ENCODE assay signal across 1 cellular context in the genomic region with DNA sequence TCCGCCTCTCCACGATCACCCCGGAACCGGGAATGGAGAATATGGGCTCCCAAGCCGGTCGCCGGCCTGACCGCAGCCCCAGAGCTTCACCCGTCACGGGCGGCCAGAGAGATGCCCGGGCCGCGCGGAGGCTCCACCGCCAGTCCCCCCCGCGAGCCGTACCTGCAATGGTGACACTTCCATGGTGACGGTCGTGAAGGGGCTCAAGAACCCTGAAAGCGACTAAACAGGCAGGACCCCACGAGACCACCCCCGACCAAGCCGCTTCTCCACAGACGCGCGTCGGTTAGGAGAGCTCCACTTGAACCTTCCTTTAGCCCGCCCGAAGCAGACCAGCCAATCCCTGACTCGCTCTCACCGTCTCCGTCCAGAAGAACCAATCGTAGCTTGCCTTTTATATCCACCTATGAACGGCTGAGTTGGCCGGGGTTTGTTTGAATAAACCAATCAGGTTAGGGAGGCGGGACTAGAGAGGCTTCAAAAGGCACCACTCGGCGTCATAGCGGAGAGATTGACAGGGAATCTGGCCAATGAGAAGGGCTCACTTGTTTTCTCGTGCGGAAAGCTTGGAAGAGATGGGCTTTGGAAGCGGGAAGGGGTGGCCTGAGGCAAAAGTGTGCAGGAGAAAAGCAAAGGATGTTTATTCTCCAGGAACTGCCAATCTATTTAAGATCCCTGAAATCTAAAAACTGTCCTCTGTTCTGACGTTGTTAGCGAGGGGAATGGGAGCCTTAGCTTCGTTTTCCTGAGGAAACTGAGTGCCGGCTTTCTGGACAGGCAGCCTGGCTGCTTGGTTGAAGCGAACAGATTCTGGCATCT.
TF ChIP-seq lines count a peak whose summit lies in the region.

A gene with protein sequence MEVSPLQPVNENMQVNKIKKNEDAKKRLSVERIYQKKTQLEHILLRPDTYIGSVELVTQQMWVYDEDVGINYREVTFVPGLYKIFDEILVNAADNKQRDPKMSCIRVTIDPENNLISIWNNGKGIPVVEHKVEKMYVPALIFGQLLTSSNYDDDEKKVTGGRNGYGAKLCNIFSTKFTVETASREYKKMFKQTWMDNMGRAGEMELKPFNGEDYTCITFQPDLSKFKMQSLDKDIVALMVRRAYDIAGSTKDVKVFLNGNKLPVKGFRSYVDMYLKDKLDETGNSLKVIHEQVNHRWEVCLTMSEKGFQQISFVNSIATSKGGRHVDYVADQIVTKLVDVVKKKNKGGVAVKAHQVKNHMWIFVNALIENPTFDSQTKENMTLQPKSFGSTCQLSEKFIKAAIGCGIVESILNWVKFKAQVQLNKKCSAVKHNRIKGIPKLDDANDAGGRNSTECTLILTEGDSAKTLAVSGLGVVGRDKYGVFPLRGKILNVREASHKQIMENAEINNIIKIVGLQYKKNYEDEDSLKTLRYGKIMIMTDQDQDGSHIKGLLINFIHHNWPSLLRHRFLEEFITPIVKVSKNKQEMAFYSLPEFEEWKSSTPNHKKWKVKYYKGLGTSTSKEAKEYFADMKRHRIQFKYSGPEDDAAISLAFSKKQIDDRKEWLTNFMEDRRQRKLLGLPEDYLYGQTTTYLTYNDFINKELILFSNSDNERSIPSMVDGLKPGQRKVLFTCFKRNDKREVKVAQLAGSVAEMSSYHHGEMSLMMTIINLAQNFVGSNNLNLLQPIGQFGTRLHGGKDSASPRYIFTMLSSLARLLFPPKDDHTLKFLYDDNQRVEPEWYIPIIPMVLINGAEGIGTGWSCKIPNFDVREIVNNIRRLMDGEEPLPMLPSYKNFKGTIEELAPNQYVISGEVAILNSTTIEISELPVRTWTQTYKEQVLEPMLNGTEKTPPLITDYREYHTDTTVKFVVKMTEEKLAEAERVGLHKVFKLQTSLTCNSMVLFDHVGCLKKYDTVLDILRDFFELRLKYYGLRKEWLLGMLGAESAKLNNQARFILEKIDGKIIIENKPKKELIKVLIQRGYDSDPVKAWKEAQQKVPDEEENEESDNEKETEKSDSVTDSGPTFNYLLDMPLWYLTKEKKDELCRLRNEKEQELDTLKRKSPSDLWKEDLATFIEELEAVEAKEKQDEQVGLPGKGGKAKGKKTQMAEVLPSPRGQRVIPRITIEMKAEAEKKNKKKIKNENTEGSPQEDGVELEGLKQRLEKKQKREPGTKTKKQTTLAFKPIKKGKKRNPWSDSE (N-terminal part only) (minus strand): TSS at position 288 of the 819 bp plus-strand sequence. CDS start 105 bp downstream, at position 183.

TF ChIP-seq in HepG2, 621 proteins besides CTCF, POLR2A, EP300 and RAD21 (continues in another document):
- TF ChIP-seq POLR2AphosphoS2 (IDR thresholded peaks at IDR 0.05; ENCODE audit: low read depth, low read length) (no peak), MBD4 (IDR thresholded peaks at IDR 0.05; ENCODE audit: borderline replicate concordance, low read length) (no peak), NR1H2 (CRISPR knock-in tag; IDR thresholded peaks at IDR 0.05; ENCODE audit: borderline replicate concordance, low read depth) (no peak), ATF1 (CRISPR knock-in tag; IDR thresholded peaks at IDR 0.05) (peak; percentile 88), ZNF570 (CRISPR knock-in tag; IDR thresholded peaks at IDR 0.05; ENCODE audit: borderline replicate concordance) (no peak), ZMYM3 (CRISPR knock-in tag; IDR thresholded peaks at IDR 0.05) (no peak; the same call in 1 of the 2 replicates), TSC22D2 (CRISPR knock-in tag; IDR thresholded peaks at IDR 0.05; ENCODE audit: borderline replicate concordance) (no peak), ZNF629 (CRISPR knock-in tag; conservative IDR thresholded peaks at IDR 0.05) (no peak; the same call in 1 of the 2 replicates), SETDB1 (CRISPR knock-in tag; IDR thresholded peaks at IDR 0.05; ENCODE audit: borderline replicate concordance) (no peak), KDM4B (CRISPR knock-in tag; IDR thresholded peaks at IDR 0.05) (no peak), ZNF775 (CRISPR knock-in tag; IDR thresholded peaks at IDR 0.05; ENCODE audit: borderline replicate concordance) (no peak), ZNF556 (CRISPR knock-in tag; IDR thresholded peaks at IDR 0.05; ENCODE audit: borderline replicate concordance) (no peak), ZFP82 (CRISPR knock-in tag; IDR thresholded peaks at IDR 0.05; ENCODE audit: borderline replicate concordance) (no peak), SIX1 (CRISPR knock-in tag; IDR thresholded peaks at IDR 0.05; ENCODE audit: borderline replicate concordance) (no peak), ZNF773 (CRISPR knock-in tag; IDR thresholded peaks at IDR 0.05; ENCODE audit: borderline replicate concordance) (no peak), PHF21A (CRISPR knock-in tag; IDR thresholded peaks at IDR 0.05) (no peak; the same call in 1 of the 2 replicates), ZNF615 (CRISPR knock-in tag; IDR thresholded peaks at IDR 0.05; ENCODE audit: borderline replicate concordance) (no peak), MEIS1 (CRISPR knock-in tag; IDR thresholded peaks at IDR 0.05; ENCODE audit: borderline replicate concordance) (no peak), ZNF205 (CRISPR knock-in tag; IDR thresholded peaks at IDR 0.05) (0 out of 2 replicates have a peak, but pooled peaks have one; percentile 31), ZNF746 (CRISPR knock-in tag; IDR thresholded peaks at IDR 0.05) (no peak), ZNF713 (CRISPR knock-in tag; IDR thresholded peaks at IDR 0.05) (no peak), NRL (CRISPR knock-in tag; IDR thresholded peaks at IDR 0.05; ENCODE audit: borderline replicate concordance) (peak; percentile 98; the same call in 1 of the 2 replicates), ZNF225 (CRISPR knock-in tag; IDR thresholded peaks at IDR 0.05) (no peak; the same call in 1 of the 2 replicates), PITX1 (CRISPR knock-in tag; IDR thresholded peaks at IDR 0.05) (no peak), ZNF343 (CRISPR knock-in tag; IDR thresholded peaks at IDR 0.05) (no peak), TGIF2 (CRISPR knock-in tag; IDR thresholded peaks at IDR 0.05) (peak; percentile 93; the same call in 1 of the 2 replicates), CEBPB (IDR thresholded peaks at IDR 0.05; ENCODE audit: borderline replicate concordance, low read depth, low read length) (no peak), SOX5 (CRISPR knock-in tag; IDR thresholded peaks at IDR 0.05; ENCODE audit: borderline replicate concordance) (no peak), ZNF652 (CRISPR knock-in tag; IDR thresholded peaks at IDR 0.05; ENCODE audit: borderline replicate concordance, low read depth) (no peak), BORCS8-MEF2B (CRISPR knock-in tag; IDR thresholded peaks at IDR 0.05) (peak; percentile 98), GABPB1 (CRISPR knock-in tag; IDR thresholded peaks at IDR 0.05) (peak; percentile 48), MAF1 (CRISPR knock-in tag; IDR thresholded peaks at IDR 0.05; ENCODE audit: borderline replicate concordance) (no peak)
- TF ChIP-seq, protein P1, sequence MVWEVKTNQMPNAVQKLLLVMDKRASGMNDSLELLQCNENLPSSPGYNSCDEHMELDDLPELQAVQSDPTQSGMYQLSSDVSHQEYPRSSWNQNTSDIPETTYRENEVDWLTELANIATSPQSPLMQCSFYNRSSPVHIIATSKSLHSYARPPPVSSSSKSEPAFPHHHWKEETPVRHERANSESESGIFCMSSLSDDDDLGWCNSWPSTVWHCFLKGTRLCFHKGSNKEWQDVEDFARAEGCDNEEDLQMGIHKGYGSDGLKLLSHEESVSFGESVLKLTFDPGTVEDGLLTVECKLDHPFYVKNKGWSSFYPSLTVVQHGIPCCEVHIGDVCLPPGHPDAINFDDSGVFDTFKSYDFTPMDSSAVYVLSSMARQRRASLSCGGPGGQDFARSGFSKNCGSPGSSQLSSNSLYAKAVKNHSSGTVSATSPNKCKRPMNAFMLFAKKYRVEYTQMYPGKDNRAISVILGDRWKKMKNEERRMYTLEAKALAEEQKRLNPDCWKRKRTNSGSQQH (CRISPR knock-in tag; IDR thresholded peaks at IDR 0.05; ENCODE audit: low read depth), result 0 out of 2 replicates have a peak, but pooled peaks have one; percentile 85
- TF ChIP-seq, protein P2, sequence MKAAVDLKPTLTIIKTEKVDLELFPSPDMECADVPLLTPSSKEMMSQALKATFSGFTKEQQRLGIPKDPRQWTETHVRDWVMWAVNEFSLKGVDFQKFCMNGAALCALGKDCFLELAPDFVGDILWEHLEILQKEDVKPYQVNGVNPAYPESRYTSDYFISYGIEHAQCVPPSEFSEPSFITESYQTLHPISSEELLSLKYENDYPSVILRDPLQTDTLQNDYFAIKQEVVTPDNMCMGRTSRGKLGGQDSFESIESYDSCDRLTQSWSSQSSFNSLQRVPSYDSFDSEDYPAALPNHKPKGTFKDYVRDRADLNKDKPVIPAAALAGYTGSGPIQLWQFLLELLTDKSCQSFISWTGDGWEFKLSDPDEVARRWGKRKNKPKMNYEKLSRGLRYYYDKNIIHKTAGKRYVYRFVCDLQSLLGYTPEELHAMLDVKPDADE (CRISPR knock-in tag; IDR thresholded peaks at IDR 0.05), result 0 out of 2 replicates have a peak, but pooled peaks have one; percentile 56
- TF ChIP-seq, protein P3, sequence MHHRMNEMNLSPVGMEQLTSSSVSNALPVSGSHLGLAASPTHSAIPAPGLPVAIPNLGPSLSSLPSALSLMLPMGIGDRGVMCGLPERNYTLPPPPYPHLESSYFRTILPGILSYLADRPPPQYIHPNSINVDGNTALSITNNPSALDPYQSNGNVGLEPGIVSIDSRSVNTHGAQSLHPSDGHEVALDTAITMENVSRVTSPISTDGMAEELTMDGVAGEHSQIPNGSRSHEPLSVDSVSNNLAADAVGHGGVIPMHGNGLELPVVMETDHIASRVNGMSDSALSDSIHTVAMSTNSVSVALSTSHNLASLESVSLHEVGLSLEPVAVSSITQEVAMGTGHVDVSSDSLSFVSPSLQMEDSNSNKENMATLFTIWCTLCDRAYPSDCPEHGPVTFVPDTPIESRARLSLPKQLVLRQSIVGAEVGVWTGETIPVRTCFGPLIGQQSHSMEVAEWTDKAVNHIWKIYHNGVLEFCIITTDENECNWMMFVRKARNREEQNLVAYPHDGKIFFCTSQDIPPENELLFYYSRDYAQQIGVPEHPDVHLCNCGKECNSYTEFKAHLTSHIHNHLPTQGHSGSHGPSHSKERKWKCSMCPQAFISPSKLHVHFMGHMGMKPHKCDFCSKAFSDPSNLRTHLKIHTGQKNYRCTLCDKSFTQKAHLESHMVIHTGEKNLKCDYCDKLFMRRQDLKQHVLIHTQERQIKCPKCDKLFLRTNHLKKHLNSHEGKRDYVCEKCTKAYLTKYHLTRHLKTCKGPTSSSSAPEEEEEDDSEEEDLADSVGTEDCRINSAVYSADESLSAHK (CRISPR knock-in tag; IDR thresholded peaks at IDR 0.05; ENCODE audit: borderline replicate concordance), result no peak
- TF ChIP-seq, protein P4, sequence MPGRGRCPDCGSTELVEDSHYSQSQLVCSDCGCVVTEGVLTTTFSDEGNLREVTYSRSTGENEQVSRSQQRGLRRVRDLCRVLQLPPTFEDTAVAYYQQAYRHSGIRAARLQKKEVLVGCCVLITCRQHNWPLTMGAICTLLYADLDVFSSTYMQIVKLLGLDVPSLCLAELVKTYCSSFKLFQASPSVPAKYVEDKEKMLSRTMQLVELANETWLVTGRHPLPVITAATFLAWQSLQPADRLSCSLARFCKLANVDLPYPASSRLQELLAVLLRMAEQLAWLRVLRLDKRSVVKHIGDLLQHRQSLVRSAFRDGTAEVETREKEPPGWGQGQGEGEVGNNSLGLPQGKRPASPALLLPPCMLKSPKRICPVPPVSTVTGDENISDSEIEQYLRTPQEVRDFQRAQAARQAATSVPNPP (CRISPR knock-in tag; IDR thresholded peaks at IDR 0.05), result peak; percentile 91; the same call in 1 of the 2 replicates
- TF ChIP-seq, protein P5, sequence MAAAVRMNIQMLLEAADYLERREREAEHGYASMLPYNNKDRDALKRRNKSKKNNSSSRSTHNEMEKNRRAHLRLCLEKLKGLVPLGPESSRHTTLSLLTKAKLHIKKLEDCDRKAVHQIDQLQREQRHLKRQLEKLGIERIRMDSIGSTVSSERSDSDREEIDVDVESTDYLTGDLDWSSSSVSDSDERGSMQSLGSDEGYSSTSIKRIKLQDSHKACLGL (CRISPR knock-in tag; IDR thresholded peaks at IDR 0.05), result no peak
- TF ChIP-seq, protein P6, sequence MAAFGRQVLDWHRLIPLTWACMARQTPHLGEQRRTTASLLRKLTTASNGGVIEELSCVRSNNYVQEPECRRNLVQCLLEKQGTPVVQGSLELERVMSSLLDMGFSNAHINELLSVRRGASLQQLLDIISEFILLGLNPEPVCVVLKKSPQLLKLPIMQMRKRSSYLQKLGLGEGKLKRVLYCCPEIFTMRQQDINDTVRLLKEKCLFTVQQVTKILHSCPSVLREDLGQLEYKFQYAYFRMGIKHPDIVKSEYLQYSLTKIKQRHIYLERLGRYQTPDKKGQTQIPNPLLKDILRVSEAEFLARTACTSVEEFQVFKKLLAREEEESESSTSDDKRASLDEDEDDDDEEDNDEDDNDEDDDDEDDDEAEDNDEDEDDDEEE (CRISPR knock-in tag; IDR thresholded peaks at IDR 0.05), result no peak
- TF ChIP-seq, protein P7, sequence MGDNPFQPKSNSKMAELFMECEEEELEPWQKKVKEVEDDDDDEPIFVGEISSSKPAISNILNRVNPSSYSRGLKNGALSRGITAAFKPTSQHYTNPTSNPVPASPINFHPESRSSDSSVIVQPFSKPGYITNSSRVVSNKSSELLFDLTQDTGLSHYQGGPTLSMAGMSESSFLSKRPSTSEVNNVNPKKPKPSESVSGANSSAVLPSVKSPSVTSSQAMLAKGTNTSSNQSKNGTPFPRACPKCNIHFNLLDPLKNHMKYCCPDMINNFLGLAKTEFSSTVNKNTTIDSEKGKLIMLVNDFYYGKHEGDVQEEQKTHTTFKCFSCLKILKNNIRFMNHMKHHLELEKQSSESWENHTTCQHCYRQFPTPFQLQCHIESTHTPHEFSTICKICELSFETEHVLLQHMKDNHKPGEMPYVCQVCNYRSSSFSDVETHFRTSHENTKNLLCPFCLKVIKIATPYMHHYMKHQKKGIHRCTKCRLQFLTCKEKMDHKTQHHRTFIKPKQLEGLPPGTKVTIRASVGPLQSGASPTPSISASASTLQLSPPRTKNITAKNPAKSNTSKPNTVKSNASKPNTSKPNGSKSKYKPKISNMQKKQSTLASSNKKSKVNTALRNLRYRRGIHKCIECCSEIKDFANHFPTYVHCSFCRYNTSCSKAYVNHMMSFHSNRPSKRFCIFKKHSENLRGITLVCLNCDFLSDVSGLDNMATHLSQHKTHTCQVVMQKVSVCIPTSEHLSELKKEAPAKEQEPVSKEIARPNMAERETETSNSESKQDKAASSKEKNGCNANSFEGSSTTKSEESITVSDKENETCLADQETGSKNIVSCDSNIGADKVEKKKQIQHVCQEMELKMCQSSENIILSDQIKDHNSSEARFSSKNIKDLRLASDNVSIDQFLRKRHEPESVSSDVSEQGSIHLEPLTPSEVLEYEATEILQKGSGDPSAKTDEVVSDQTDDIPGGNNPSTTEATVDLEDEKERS (CRISPR knock-in tag; IDR thresholded peaks at IDR 0.05), result no peak
